In genomic region chr12:55822228-55822627, GRCh38 we compare ENCODE assay signal across 9 cellular contexts.
A peak's percentile ranks its signal among the peaks of the same experiment; 100 is the strongest.
DNase-seq lines count a peak whose midpoint lies in the region; ATAC-seq and TF ChIP-seq lines count a peak whose summit lies in the region.
"Had no signal": no experiment of that assay in that cellular context is flagged by ENCODE, and none has a peak within 500 bp of the region (broad histone marks: within the 10 kb centered on the region; RNA-seq: fewer than 3 reads in every experiment).

No MANE protein-coding gene starts in this region.

- H3K36me3 ChIP-seq in WERI-Rb-1: peaks cover 58% of the 10 kb centered on the region

- no peak for ATAC-seq in HG03521 (IDR thresholded peaks at IDR 0.05; ENCODE audit: unreplicated experiment)
- ATAC-seq in GM18498 (IDR thresholded peaks at IDR 0.05; ENCODE audit: unreplicated experiment): no peak

- no peak for DNase-seq in AG09319 (ENCODE audit: extremely low read depth, low read depth)
- DNase-seq in GM12864 (ENCODE audit: low read depth): no peak
- no peak for DNase-seq in WERI-Rb-1
- DNase-seq in glomerular visceral epithelial cell (ENCODE audit: extremely low spot score): peak; percentile 33
- no peak for DNase-seq in NCI-H748 (lab: John Stamatoyannopoulos, UW; ENCODE audit: unreplicated experiment)
- DNase-seq in activated CD4-positive, alpha-beta T cell treated with anti-CD3 and anti-CD28 coated beads for 4 hours: no peak
- DNase-seq: NCI-H1694 had no signal

- H3K9me3 ChIP-seq in WERI-Rb-1 (ENCODE audit: severe bottlenecking): no peaks in the 10 kb centered on the region

- no peak overlapping the region for H3K27ac ChIP-seq in WERI-Rb-1

- TF ChIP-seq CTCF in AG09319 (IDR thresholded peaks at IDR 0.05; ENCODE audit: low read depth, low read length): peak; percentile 20
- peak; percentile 7 for TF ChIP-seq CTCF in GM12864 (IDR thresholded peaks at IDR 0.05; ENCODE audit: low read depth, low read length, missing control alignments)
- 0 out of 2 replicates have a peak, but pooled peaks have one; percentile 5 for TF ChIP-seq CTCF in WERI-Rb-1 (IDR thresholded peaks at IDR 0.05; ENCODE audit: low read depth, low read length)

- H3K27me3 ChIP-seq in WERI-Rb-1 (ENCODE audit: insufficient read depth, low read depth, severe bottlenecking): no peaks in the 10 kb centered on the region

- H3K4me3 ChIP-seq in GM12864 (ENCODE audit: low read depth, low read length) (no peak overlapping the region), WERI-Rb-1 (ENCODE audit: low read depth, low read length) (no peak overlapping the region)
